8 cellular contexts compared by ENCODE assay signal in the genomic region with DNA sequence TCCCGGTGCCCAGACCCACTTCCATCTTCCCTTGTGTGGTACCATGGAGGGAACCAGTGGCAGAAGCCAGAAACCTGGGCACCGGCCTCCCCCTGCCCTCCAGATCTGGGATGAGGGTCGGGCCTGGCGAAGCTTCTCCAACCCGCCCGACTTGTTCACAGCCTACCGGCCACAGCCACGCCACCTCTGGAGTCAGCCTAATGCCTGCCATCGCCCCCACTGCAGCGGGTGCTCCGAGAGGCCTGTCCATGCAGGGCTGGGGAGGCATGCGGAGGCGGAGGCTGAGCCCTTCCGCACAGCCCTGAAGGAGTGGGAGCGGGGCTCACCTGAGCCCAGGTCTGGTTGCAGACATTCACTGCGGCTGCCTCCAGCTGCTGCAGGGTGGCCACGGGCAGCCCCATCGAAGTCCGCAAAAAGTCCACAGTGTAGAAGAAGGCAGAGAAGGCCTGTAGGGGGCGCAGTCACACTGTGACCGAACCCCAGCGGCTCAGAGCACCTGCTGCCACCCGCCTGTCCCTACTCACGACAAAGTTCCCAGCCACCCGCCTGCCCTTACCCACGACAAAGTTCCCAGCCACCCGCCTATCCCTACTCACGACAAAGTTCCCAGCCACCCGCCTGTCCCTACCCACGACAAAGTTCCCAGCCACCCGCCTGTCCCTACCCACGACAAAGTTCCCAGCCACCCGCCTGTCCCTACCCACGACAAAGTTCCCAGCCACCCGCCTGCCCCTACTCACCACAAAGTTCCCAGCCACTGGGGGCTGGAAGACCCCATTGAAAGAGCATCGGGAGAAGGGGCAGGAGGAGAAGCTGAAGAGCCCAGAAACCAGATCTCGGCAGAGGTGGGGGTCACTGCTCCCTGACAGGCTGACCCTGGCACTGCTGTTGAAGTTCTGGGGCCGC. TPM values are rescaled to one million over a fixed set of nuclear protein-coding genes. Genes with fewer than 3 reads are reported as not detected.
DNase-seq lines count a peak whose midpoint lies in the region; ATAC-seq and TF ChIP-seq lines count a peak whose summit lies in the region.

No MANE protein-coding gene starts in this region.

- H3K27me3 Mint-ChIP-seq in activated CD8-positive, alpha-beta T cell treated with anti-CD3 and anti-CD28 coated beads for 36 hours, result peaks cover 41% of the 10 kb centered on the region

- H3K9me3 Mint-ChIP-seq in activated CD8-positive, alpha-beta T cell treated with anti-CD3 and anti-CD28 coated beads for 36 hours, result no peaks in the 10 kb centered on the region

- no peak overlapping the region for H3K27ac Mint-ChIP-seq in activated CD8-positive, alpha-beta T cell treated with anti-CD3 and anti-CD28 coated beads for 36 hours

- no peaks in the 10 kb centered on the region for H3K36me3 Mint-ChIP-seq in activated CD8-positive, alpha-beta T cell treated with anti-CD3 and anti-CD28 coated beads for 36 hours (ENCODE audit: low read depth)

- POLR2A ChIA-PET in activated CD8-positive, alpha-beta T cell treated with anti-CD3 and anti-CD28 coated beads for 36 hours (lab: Charles Lee), result interaction anchor here (1.6 kb wide), 1 partner anchor 9 kb away, joined by 4 read pairs; no protein-coding TSS in a partner anchor

- intact Hi-C loops in activated CD8-positive, alpha-beta T cell treated with anti-CD3 and anti-CD28 coated beads for 36 hours (cut with micrococcal nuclease), result no loop called here

- CTCF ChIA-PET in activated CD8-positive, alpha-beta T cell treated with anti-CD3 and anti-CD28 coated beads for 36 hours (lab: Charles Lee), result interaction anchor here (0.8 to 7.3 kb wide), 7 partner anchors 15 to 187 kb away, joined by 3 to 164 read pairs (median 5); partner anchors contain the start of genes SAPCD2 and UAP1L1

- DNase-seq in 8988T, result peak; percentile 94
- peak; percentile 83 for DNase-seq in GM10266 (ENCODE audit: extremely low spot score)
- DNase-seq in NCI-H345 treated with DMSO at 0.1 percent for 48 hours (lab: John Stamatoyannopoulos, UW; ENCODE audit: unreplicated experiment), result peak; percentile 43
- DNase-seq in activated CD8-positive, alpha-beta T cell treated with anti-CD3 and anti-CD28 coated beads for 36 hours, result peak; percentile 88
- peak; percentile 35 for DNase-seq in fibroblast of peridontal ligament (ENCODE audit: extremely low read depth)
- peak; percentile 70 for DNase-seq in retina

- no peak overlapping the region for H3K4me3 Mint-ChIP-seq in activated CD8-positive, alpha-beta T cell treated with anti-CD3 and anti-CD28 coated beads for 36 hours

- peak; percentile 54 for TF ChIP-seq CTCF in GM10266 (IDR thresholded peaks at IDR 0.05; ENCODE audit: control insufficient read depth, insufficient read depth, low read depth, missing control alignments)
- TF ChIP-seq CTCF in activated CD8-positive, alpha-beta T cell treated with anti-CD3 and anti-CD28 coated beads for 36 hours (IDR thresholded peaks at IDR 0.05), result peak; percentile 69

- peak; percentile 48 for ATAC-seq in activated CD8-positive, alpha-beta T cell treated with anti-CD3 and anti-CD28 coated beads for 36 hours
- no peak for ATAC-seq in GM21367 (IDR thresholded peaks at IDR 0.05; ENCODE audit: unreplicated experiment)
- no peak for ATAC-seq in GM19397 (IDR thresholded peaks at IDR 0.05; ENCODE audit: unreplicated experiment)

- H3K4me1 Mint-ChIP-seq in activated CD8-positive, alpha-beta T cell treated with anti-CD3 and anti-CD28 coated beads for 36 hours (ENCODE audit: low read depth), result peaks cover 6% of the 10 kb centered on the region

RNA-seq across cellular contexts. Expression of gene NPDC1, which starts 3.8 kb away (rescaled TPM):
- 10 to 100 TPM; 18.2 to 21.2 TPM for total RNA-seq in activated CD8-positive, alpha-beta T cell treated with anti-CD3 and anti-CD28 coated beads for 36 hours

RNA-seq across cellular contexts. Expression of gene ENTPD2, which starts 4.1 kb away (rescaled TPM):
- total RNA-seq in activated CD8-positive, alpha-beta T cell treated with anti-CD3 and anti-CD28 coated beads for 36 hours, result not detected

RNA-seq across cellular contexts. Expression of gene FUT7, which starts 17.9 kb away (rescaled TPM):
- under 1 TPM in 1 of 2 experiments, not detected in 1; 0.09 TPM for total RNA-seq in activated CD8-positive, alpha-beta T cell treated with anti-CD3 and anti-CD28 coated beads for 36 hours

RNA-seq across cellular contexts. Expression of gene SAPCD2, which starts 20.6 kb away (rescaled TPM):
- 10 to 100 TPM; 13.5 to 13.7 TPM for total RNA-seq in activated CD8-positive, alpha-beta T cell treated with anti-CD3 and anti-CD28 coated beads for 36 hours

RNA-seq across cellular contexts. Expression of gene ABCA2, which starts 21.8 kb away (rescaled TPM):
- total RNA-seq in activated CD8-positive, alpha-beta T cell treated with anti-CD3 and anti-CD28 coated beads for 36 hours, result 10 to 100 TPM; 11.8 to 16.2 TPM

Comparison
In these comparisons a context has a peak if more than half of its experiments do, and no peak if none do; other contexts are left out.
1. DNase-seq: peak in every context shown above with its lines; median percentile 94 in 8988T; 88 in activated CD8-positive, alpha-beta T cell treated with anti-CD3 and anti-CD28 coated beads for 36 hours; 83 in GM10266; 70 in retina; 43 in NCI-H345 treated with DMSO at 0.1 percent for 48 hours; 35 in fibroblast of peridontal ligament.